Comparison of ENCODE assay signal across 10 cellular contexts in the genomic region with DNA sequence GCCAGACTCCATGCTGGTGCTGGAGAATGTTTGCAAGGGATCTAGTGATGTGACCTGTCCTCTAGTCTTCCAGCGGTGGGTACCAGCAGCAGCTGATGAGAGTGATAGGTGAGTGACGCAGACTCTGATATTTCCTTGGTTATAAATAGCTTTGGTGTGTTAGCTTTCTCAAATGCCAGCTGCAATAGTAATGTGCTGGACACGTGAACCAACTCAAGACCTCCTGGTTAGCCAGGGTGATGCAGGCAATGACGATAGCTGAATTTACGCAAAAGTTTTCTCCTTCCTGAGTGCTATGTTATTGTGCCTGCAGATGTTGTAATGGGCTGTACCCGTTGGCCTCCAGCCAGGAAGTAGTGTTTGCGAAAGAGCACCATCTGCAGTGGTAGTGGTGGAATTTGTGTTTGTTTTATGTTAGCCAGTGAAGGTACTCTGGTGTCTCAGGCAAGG.
DNase-seq lines count a peak whose midpoint lies in the region; ATAC-seq and TF ChIP-seq lines count a peak whose summit lies in the region.
"Had no signal": no experiment of that assay in that cellular context is flagged by ENCODE, and none has a peak within 500 bp of the region (broad histone marks: within the 10 kb centered on the region; RNA-seq: fewer than 3 reads in every experiment).

No MANE protein-coding gene starts in this region.

- peaks cover 11% of the 10 kb centered on the region for H3K9me3 Mint-ChIP-seq in activated CD8-positive, alpha-beta memory T cell treated with anti-CD3 and anti-CD28 coated beads, Interleukin-2, amount 10 ng/mL, durations not matched to agents 7 days and 5 days (ENCODE audit: low read depth)
- peaks cover 4 to 7% of the 10 kb centered on the region in 2 donors for H3K9me3 Mint-ChIP-seq in activated T-cell treated with anti-CD3 and anti-CD28 coated beads, Interleukin-2, amount 50 U/mL, for 72 hours
- peaks cover 16% of the 10 kb centered on the region for H3K9me3 Mint-ChIP-seq in activated CD8-positive, alpha-beta T cell treated with anti-CD3 and anti-CD28 coated beads for 36 hours

- CTCF ChIA-PET in activated CD8-positive, alpha-beta memory T cell treated with anti-CD3 and anti-CD28 coated beads, Interleukin-2, amount 10 ng/mL, durations not matched to agents 7 days and 5 days (lab: Charles Lee) = no interaction called here
- CTCF ChIA-PET in activated CD8-positive, alpha-beta T cell treated with anti-CD3 and anti-CD28 coated beads for 36 hours (lab: Charles Lee) = interaction anchor here (0.8 to 1.3 kb wide), 3 partner anchors 10 to 14 kb away, joined by 3 to 6 read pairs (median 3); no protein-coding TSS in a partner anchor

- 32% methylated on average over 4 of the region's 7 CpGs for WGBS in right lobe of liver (ENCODE audit: insufficient coverage, low coverage, low lambda C conversion rate, missing lambda C conversion rate)

- ATAC-seq in right lobe of liver = peak; percentile 85 to 92 (median 86)
- no peak for ATAC-seq in T-helper 17 cell
- ATAC-seq in activated CD8-positive, alpha-beta memory T cell treated with anti-CD3 and anti-CD28 coated beads, Interleukin-2, amount 10 ng/mL, durations not matched to agents 7 days and 5 days = no peak
- no peak for ATAC-seq in activated T-cell treated with anti-CD3 and anti-CD28 coated beads, Interleukin-2, amount 50 U/mL, for 72 hours (replicated peaks in 1 of 2)
- ATAC-seq in activated CD8-positive, alpha-beta T cell treated with anti-CD3 and anti-CD28 coated beads for 36 hours = no peak

- H3K4me3 Mint-ChIP-seq in T-helper 17 cell = no peak overlapping the region
- no peak overlapping the region for H3K4me3 Mint-ChIP-seq in activated CD8-positive, alpha-beta memory T cell treated with anti-CD3 and anti-CD28 coated beads, Interleukin-2, amount 10 ng/mL, durations not matched to agents 7 days and 5 days
- no peak overlapping the region for H3K4me3 Mint-ChIP-seq in activated T-cell treated with anti-CD3 and anti-CD28 coated beads, Interleukin-2, amount 50 U/mL, for 72 hours
- no peak overlapping the region for H3K4me3 Mint-ChIP-seq in activated CD8-positive, alpha-beta T cell treated with anti-CD3 and anti-CD28 coated beads for 36 hours
- H3K4me3 Mint-ChIP-seq: activated naive CD8-positive, alpha-beta T cell treated with anti-CD3 and anti-CD28 coated beads, Interleukin-2, amount 10 ng/mL, durations not matched to agents 7 days and 5 days; neural crest cell had no signal

- intact Hi-C loops in right lobe of liver (cut with DNase I) = no loop called here
- intact Hi-C loops in activated CD8-positive, alpha-beta T cell treated with anti-CD3 and anti-CD28 coated beads for 36 hours (cut with micrococcal nuclease) = no loop called here

- peak; percentile 99 for DNase-seq in AG09309 (ENCODE audit: low read depth)
- peak; percentile 81 for DNase-seq in M059J (ENCODE audit: low read depth)
- peak; percentile 94 for DNase-seq in astrocyte of the spinal cord (ENCODE audit: low read depth, low spot score)
- peak; percentile 76 to 88 (median 84) for DNase-seq in right lobe of liver
- DNase-seq in T-helper 17 cell = no peak
- DNase-seq in activated CD8-positive, alpha-beta memory T cell treated with anti-CD3 and anti-CD28 coated beads, Interleukin-2, amount 10 ng/mL, durations not matched to agents 7 days and 5 days = no peak
- DNase-seq in activated T-cell treated with anti-CD3 and anti-CD28 coated beads, Interleukin-2, amount 50 U/mL, for 72 hours = no peak
- no peak for DNase-seq in activated CD8-positive, alpha-beta T cell treated with anti-CD3 and anti-CD28 coated beads for 36 hours
- DNase-seq: activated naive CD8-positive, alpha-beta T cell treated with anti-CD3 and anti-CD28 coated beads, Interleukin-2, amount 10 ng/mL, durations not matched to agents 7 days and 5 days had no signal

- H3K27me3 ChIP-seq in right lobe of liver = no peaks in the 10 kb centered on the region

- peaks cover 4% of the 10 kb centered on the region for H3K27me3 Mint-ChIP-seq in T-helper 17 cell
- H3K27me3 Mint-ChIP-seq in activated CD8-positive, alpha-beta memory T cell treated with anti-CD3 and anti-CD28 coated beads, Interleukin-2, amount 10 ng/mL, durations not matched to agents 7 days and 5 days = peaks cover 10% of the 10 kb centered on the region
- H3K27me3 Mint-ChIP-seq in activated T-cell treated with anti-CD3 and anti-CD28 coated beads, Interleukin-2, amount 50 U/mL, for 72 hours (ENCODE audit: low read depth) = peaks cover 13% of the 10 kb centered on the region
- peaks cover 5% of the 10 kb centered on the region for H3K27me3 Mint-ChIP-seq in activated CD8-positive, alpha-beta T cell treated with anti-CD3 and anti-CD28 coated beads for 36 hours

- H3K36me3 Mint-ChIP-seq in T-helper 17 cell (ENCODE audit: low read depth) = no peaks in the 10 kb centered on the region
- H3K36me3 Mint-ChIP-seq in activated CD8-positive, alpha-beta memory T cell treated with anti-CD3 and anti-CD28 coated beads, Interleukin-2, amount 10 ng/mL, durations not matched to agents 7 days and 5 days = peaks cover 6% of the 10 kb centered on the region
- H3K36me3 Mint-ChIP-seq in activated T-cell treated with anti-CD3 and anti-CD28 coated beads, Interleukin-2, amount 50 U/mL, for 72 hours (ENCODE audit: insufficient read depth in 2 of 2) = peaks cover 6 to 11% of the 10 kb centered on the region in 2 donors
- H3K36me3 Mint-ChIP-seq in activated CD8-positive, alpha-beta T cell treated with anti-CD3 and anti-CD28 coated beads for 36 hours (ENCODE audit: low read depth) = no peaks in the 10 kb centered on the region

- in situ Hi-C loops in astrocyte of the spinal cord (cut with HindIII; ENCODE audit: low sequenced_read_pairs) = no loop called here

- TF ChIP-seq CTCF in AG09309 (IDR thresholded peaks at IDR 0.05; ENCODE audit: control insufficient read depth, insufficient read depth, low read depth, low read length, missing control alignments) = peak; percentile 12
- TF ChIP-seq CTCF in astrocyte of the spinal cord (IDR thresholded peaks at IDR 0.05; ENCODE audit: low read depth, low read length) = no peak
- peak in 2 of 4 donors; percentile 8 to 9 for TF ChIP-seq CTCF in right lobe of liver (IDR thresholded peaks at IDR 0.05)
- no peak for TF ChIP-seq CTCF in activated CD8-positive, alpha-beta T cell treated with anti-CD3 and anti-CD28 coated beads for 36 hours (IDR thresholded peaks at IDR 0.05)

- peak overlapping the region in 2 of 3 donors; percentile 36 to 81 for H3K27ac ChIP-seq in right lobe of liver

- H3K4me1 Mint-ChIP-seq in T-helper 17 cell = peaks cover 2% of the 10 kb centered on the region
- H3K4me1 Mint-ChIP-seq in activated CD8-positive, alpha-beta memory T cell treated with anti-CD3 and anti-CD28 coated beads, Interleukin-2, amount 10 ng/mL, durations not matched to agents 7 days and 5 days = no peaks in the 10 kb centered on the region
- H3K4me1 Mint-ChIP-seq in activated T-cell treated with anti-CD3 and anti-CD28 coated beads, Interleukin-2, amount 50 U/mL, for 72 hours (ENCODE audit: low read depth) = no peaks in the 10 kb centered on the region
- H3K4me1 Mint-ChIP-seq in activated CD8-positive, alpha-beta T cell treated with anti-CD3 and anti-CD28 coated beads for 36 hours (ENCODE audit: low read depth) = no peaks in the 10 kb centered on the region
- H3K4me1 Mint-ChIP-seq: activated naive CD8-positive, alpha-beta T cell treated with anti-CD3 and anti-CD28 coated beads, Interleukin-2, amount 10 ng/mL, durations not matched to agents 7 days and 5 days; neural crest cell had no signal

- H3K36me3 ChIP-seq in right lobe of liver = no peaks in the 10 kb centered on the region

- no peak overlapping the region for H3K27ac Mint-ChIP-seq in T-helper 17 cell
- H3K27ac Mint-ChIP-seq in activated CD8-positive, alpha-beta memory T cell treated with anti-CD3 and anti-CD28 coated beads, Interleukin-2, amount 10 ng/mL, durations not matched to agents 7 days and 5 days = no peak overlapping the region
- no peak overlapping the region for H3K27ac Mint-ChIP-seq in activated T-cell treated with anti-CD3 and anti-CD28 coated beads, Interleukin-2, amount 50 U/mL, for 72 hours
- no peak overlapping the region for H3K27ac Mint-ChIP-seq in activated CD8-positive, alpha-beta T cell treated with anti-CD3 and anti-CD28 coated beads for 36 hours
- H3K27ac Mint-ChIP-seq: activated naive CD8-positive, alpha-beta T cell treated with anti-CD3 and anti-CD28 coated beads, Interleukin-2, amount 10 ng/mL, durations not matched to agents 7 days and 5 days had no signal

- peaks cover 0 to 17% (median 2%) of the 10 kb centered on the region in 4 donors for H3K4me1 ChIP-seq in right lobe of liver

- peak; percentile 21 for TF ChIP-seq POLR2A in right lobe of liver (IDR thresholded peaks at IDR 0.05)

- H3K4me3 ChIP-seq in AG09309 (ENCODE audit: control insufficient read depth, low read depth, low read length) (no peak overlapping the region), astrocyte of the spinal cord (ENCODE audit: low read depth, low read length) (no peak overlapping the region), right lobe of liver (no peak overlapping the region)

- POLR2A ChIA-PET in activated CD8-positive, alpha-beta T cell treated with anti-CD3 and anti-CD28 coated beads for 36 hours (lab: Charles Lee) = no interaction called here

- H3K9me3 ChIP-seq in right lobe of liver (peaks cover 0 to 4% (median 0%) of the 10 kb centered on the region in 4 donors), T-helper 17 cell (ENCODE audit: control insufficient read depth, low read length, poor library complexity, severe bottlenecking) (peaks cover 4% of the 10 kb centered on the region)

Comparison
In these comparisons a context has a peak if more than half of its experiments do, and no peak if none do; other contexts are left out.
1. DNase-seq: peak in AG09309 (single experiment), M059J (single experiment), astrocyte of the spinal cord (single experiment) and right lobe of liver (3 of 3); none in T-helper 17 cell (0 of 3), activated CD8-positive, alpha-beta memory T cell treated with anti-CD3 and anti-CD28 coated beads, Interleukin-2, amount 10 ng/mL, durations not matched to agents 7 days and 5 days (single experiment), activated T-cell treated with anti-CD3 and anti-CD28 coated beads, Interleukin-2, amount 50 U/mL, for 72 hours (0 of 2) and activated CD8-positive, alpha-beta T cell treated with anti-CD3 and anti-CD28 coated beads for 36 hours (single experiment).
2. ATAC-seq: peak in right lobe of liver (4 of 4); none in T-helper 17 cell (single experiment), activated CD8-positive, alpha-beta memory T cell treated with anti-CD3 and anti-CD28 coated beads, Interleukin-2, amount 10 ng/mL, durations not matched to agents 7 days and 5 days (single experiment), activated T-cell treated with anti-CD3 and anti-CD28 coated beads, Interleukin-2, amount 50 U/mL, for 72 hours (0 of 2) and activated CD8-positive, alpha-beta T cell treated with anti-CD3 and anti-CD28 coated beads for 36 hours (single experiment).